Comparison of ENCODE assay signal across 9 cellular contexts in genomic region chr4:133151301-133151680, GRCh38. TPM values are rescaled to one million over a fixed set of nuclear protein-coding genes. Genes with fewer than 3 reads are reported as not detected.
DNase-seq lines count a peak whose midpoint lies in the region; ATAC-seq, FAIRE-seq and TF ChIP-seq lines count a peak whose summit lies in the region.
"Had no signal": no experiment of that assay in that cellular context is flagged by ENCODE, and none has a peak within 500 bp of the region (broad histone marks: within the 10 kb centered on the region; RNA-seq: fewer than 3 reads in every experiment).

No MANE protein-coding gene starts in this region.

- no peak overlapping the region for H3K27ac ChIP-seq in lower lobe of right lung

- H3K27me3 ChIP-seq in lower lobe of right lung (ENCODE audit: low read depth): peaks cover 76% of the 10 kb centered on the region

- in situ Hi-C loops in astrocyte of the spinal cord (cut with HindIII; ENCODE audit: low sequenced_read_pairs): no loop called here

- H3K27me3 Mint-ChIP-seq in activated naive CD8-positive, alpha-beta T cell treated with anti-CD3 and anti-CD28 coated beads, Interleukin-2, amount 10 ng/mL, durations not matched to agents 7 days and 5 days: peaks cover 68% of the 10 kb centered on the region
- peaks cover 89% of the 10 kb centered on the region for H3K27me3 Mint-ChIP-seq in activated naive CD8-positive, alpha-beta T cell treated with anti-CD3 and anti-CD28 coated beads for 36 hours
- peaks cover 77% of the 10 kb centered on the region for H3K27me3 Mint-ChIP-seq in type B pancreatic cell
- H3K27me3 Mint-ChIP-seq in activated T-cell treated with anti-CD3 and anti-CD28 coated beads, Interleukin-2, amount 50 U/mL, for 72 hours (ENCODE audit: low read depth): peaks cover 70% of the 10 kb centered on the region

- no peak for FAIRE-seq in GM12892 (lab: Jason Lieb, UNC)

- DNase-seq in activated naive CD8-positive, alpha-beta T cell treated with anti-CD3 and anti-CD28 coated beads, Interleukin-2, amount 10 ng/mL, durations not matched to agents 7 days and 5 days: no peak
- DNase-seq in activated naive CD8-positive, alpha-beta T cell treated with anti-CD3 and anti-CD28 coated beads for 36 hours: no peak
- DNase-seq in astrocyte of the spinal cord (ENCODE audit: low read depth, low spot score) (peak; percentile 43), lower lobe of right lung (no peak), type B pancreatic cell (ENCODE audit: extremely low spot score, unreplicated experiment) (peak; percentile 68), GF-D8 (lab: John Stamatoyannopoulos, UW) (no peak), GM12892 (ENCODE audit: insufficient read length) (no peak)
- no peak for DNase-seq in activated T-cell treated with anti-CD3 and anti-CD28 coated beads, Interleukin-2, amount 50 U/mL, for 72 hours
- DNase-seq: GDM1 had no signal

- peaks cover 3% of the 10 kb centered on the region for H3K9me3 Mint-ChIP-seq in activated naive CD8-positive, alpha-beta T cell treated with anti-CD3 and anti-CD28 coated beads, Interleukin-2, amount 10 ng/mL, durations not matched to agents 7 days and 5 days
- peaks cover 3% of the 10 kb centered on the region for H3K9me3 Mint-ChIP-seq in activated naive CD8-positive, alpha-beta T cell treated with anti-CD3 and anti-CD28 coated beads for 36 hours
- H3K9me3 Mint-ChIP-seq in type B pancreatic cell: no peaks in the 10 kb centered on the region
- no peaks in the 10 kb centered on the region for H3K9me3 Mint-ChIP-seq in activated T-cell treated with anti-CD3 and anti-CD28 coated beads, Interleukin-2, amount 50 U/mL, for 72 hours

- POLR2A ChIA-PET in activated naive CD8-positive, alpha-beta T cell treated with anti-CD3 and anti-CD28 coated beads, Interleukin-2, amount 10 ng/mL, durations not matched to agents 7 days and 5 days (lab: Charles Lee): no interaction called here

- no peak for ATAC-seq in activated naive CD8-positive, alpha-beta T cell treated with anti-CD3 and anti-CD28 coated beads, Interleukin-2, amount 10 ng/mL, durations not matched to agents 7 days and 5 days (ENCODE audit: low read depth)
- ATAC-seq in lower lobe of right lung: no peak
- no peak for ATAC-seq in activated T-cell treated with anti-CD3 and anti-CD28 coated beads, Interleukin-2, amount 50 U/mL, for 72 hours (replicated peaks in 1 of 2)

- H3K4me3 Mint-ChIP-seq in activated naive CD8-positive, alpha-beta T cell treated with anti-CD3 and anti-CD28 coated beads, Interleukin-2, amount 10 ng/mL, durations not matched to agents 7 days and 5 days: no peak overlapping the region
- H3K4me3 Mint-ChIP-seq in activated naive CD8-positive, alpha-beta T cell treated with anti-CD3 and anti-CD28 coated beads for 36 hours: no peak overlapping the region
- H3K4me3 Mint-ChIP-seq in type B pancreatic cell: peak overlapping the region; percentile 93
- H3K4me3 Mint-ChIP-seq in activated T-cell treated with anti-CD3 and anti-CD28 coated beads, Interleukin-2, amount 50 U/mL, for 72 hours: peak overlapping the region in 1 of 2 donors; percentile 34

- no peaks in the 10 kb centered on the region for H3K36me3 ChIP-seq in lower lobe of right lung

- H3K36me3 Mint-ChIP-seq in activated naive CD8-positive, alpha-beta T cell treated with anti-CD3 and anti-CD28 coated beads, Interleukin-2, amount 10 ng/mL, durations not matched to agents 7 days and 5 days: peaks cover 4% of the 10 kb centered on the region
- H3K36me3 Mint-ChIP-seq in activated naive CD8-positive, alpha-beta T cell treated with anti-CD3 and anti-CD28 coated beads for 36 hours: no peaks in the 10 kb centered on the region
- H3K36me3 Mint-ChIP-seq in type B pancreatic cell: peaks cover 11% of the 10 kb centered on the region
- peaks cover 5 to 10% of the 10 kb centered on the region in 2 donors for H3K36me3 Mint-ChIP-seq in activated T-cell treated with anti-CD3 and anti-CD28 coated beads, Interleukin-2, amount 50 U/mL, for 72 hours (ENCODE audit: insufficient read depth in 2 of 2)

- intact Hi-C loops in lower lobe of right lung (cut with DNase I): no loop called here

- H3K4me1 ChIP-seq in lower lobe of right lung: peaks cover 68% of the 10 kb centered on the region

- TF ChIP-seq CTCF in astrocyte of the spinal cord (IDR thresholded peaks at IDR 0.05; ENCODE audit: low read depth, low read length) (no peak), lower lobe of right lung (IDR thresholded peaks at IDR 0.05) (no peak), type B pancreatic cell (conservative IDR thresholded peaks at IDR 0.05) (no peak)

- peak overlapping the region; percentile 71 for H3K27ac Mint-ChIP-seq in activated naive CD8-positive, alpha-beta T cell treated with anti-CD3 and anti-CD28 coated beads, Interleukin-2, amount 10 ng/mL, durations not matched to agents 7 days and 5 days
- H3K27ac Mint-ChIP-seq in activated naive CD8-positive, alpha-beta T cell treated with anti-CD3 and anti-CD28 coated beads for 36 hours: no peak overlapping the region
- peak overlapping the region; percentile 59 for H3K27ac Mint-ChIP-seq in type B pancreatic cell
- H3K27ac Mint-ChIP-seq in activated T-cell treated with anti-CD3 and anti-CD28 coated beads, Interleukin-2, amount 50 U/mL, for 72 hours: no peak overlapping the region

- TF ChIP-seq POLR2A in GM12892 (IDR thresholded peaks at IDR 0.05; ENCODE audit: low read depth, low read length): no peak

- H3K4me1 Mint-ChIP-seq in activated naive CD8-positive, alpha-beta T cell treated with anti-CD3 and anti-CD28 coated beads, Interleukin-2, amount 10 ng/mL, durations not matched to agents 7 days and 5 days: peaks cover 13% of the 10 kb centered on the region
- H3K4me1 Mint-ChIP-seq in activated naive CD8-positive, alpha-beta T cell treated with anti-CD3 and anti-CD28 coated beads for 36 hours: peaks cover 17% of the 10 kb centered on the region
- peaks cover 18% of the 10 kb centered on the region for H3K4me1 Mint-ChIP-seq in type B pancreatic cell (ENCODE audit: unreplicated experiment)
- H3K4me1 Mint-ChIP-seq in activated T-cell treated with anti-CD3 and anti-CD28 coated beads, Interleukin-2, amount 50 U/mL, for 72 hours (ENCODE audit: low read depth): peaks cover 28% of the 10 kb centered on the region

- no peaks in the 10 kb centered on the region for H3K9me3 ChIP-seq in lower lobe of right lung

- H3K4me3 ChIP-seq in astrocyte of the spinal cord (ENCODE audit: low read depth, low read length): peak overlapping the region; percentile 65
- H3K4me3 ChIP-seq in lower lobe of right lung: peak overlapping the region; percentile 45

RNA-seq across cellular contexts. Expression of gene PCDH10, which starts 2.2 kb away (rescaled TPM):
- total RNA-seq in activated naive CD8-positive, alpha-beta T cell treated with anti-CD3 and anti-CD28 coated beads, Interleukin-2, amount 10 ng/mL, durations not matched to agents 7 days and 5 days: not detected
- not detected for total RNA-seq in activated naive CD8-positive, alpha-beta T cell treated with anti-CD3 and anti-CD28 coated beads for 36 hours
- total RNA-seq in lower lobe of right lung: 0.71 TPM
- 10.4 and 61.9 TPM in 2 replicates for total RNA-seq in type B pancreatic cell (ENCODE audit: low replicate concordance)
- not detected for polyA plus RNA-seq in GM12892 (2012; ENCODE audit: missing spikeins)
- total RNA-seq in activated T-cell treated with anti-CD3 and anti-CD28 coated beads, Interleukin-2, amount 50 U/mL, for 72 hours: not detected

Comparison
In these comparisons a context has a peak if more than half of its experiments do, and no peak if none do; other contexts are left out.
1. H3K27ac Mint-ChIP-seq: peak in activated naive CD8-positive, alpha-beta T cell treated with anti-CD3 and anti-CD28 coated beads, Interleukin-2, amount 10 ng/mL, durations not matched to agents 7 days and 5 days (single experiment) and type B pancreatic cell (single experiment); none in activated naive CD8-positive, alpha-beta T cell treated with anti-CD3 and anti-CD28 coated beads for 36 hours (single experiment) and activated T-cell treated with anti-CD3 and anti-CD28 coated beads, Interleukin-2, amount 50 U/mL, for 72 hours (single experiment).
2. DNase-seq: peak in astrocyte of the spinal cord (single experiment) and type B pancreatic cell (single experiment); none in activated naive CD8-positive, alpha-beta T cell treated with anti-CD3 and anti-CD28 coated beads, Interleukin-2, amount 10 ng/mL, durations not matched to agents 7 days and 5 days (single experiment), activated naive CD8-positive, alpha-beta T cell treated with anti-CD3 and anti-CD28 coated beads for 36 hours (single experiment), lower lobe of right lung (single experiment), GF-D8 (single experiment), GM12892 (single experiment) and activated T-cell treated with anti-CD3 and anti-CD28 coated beads, Interleukin-2, amount 50 U/mL, for 72 hours (0 of 2).